1 cellular context compared by ENCODE assay signal in the genomic region with DNA sequence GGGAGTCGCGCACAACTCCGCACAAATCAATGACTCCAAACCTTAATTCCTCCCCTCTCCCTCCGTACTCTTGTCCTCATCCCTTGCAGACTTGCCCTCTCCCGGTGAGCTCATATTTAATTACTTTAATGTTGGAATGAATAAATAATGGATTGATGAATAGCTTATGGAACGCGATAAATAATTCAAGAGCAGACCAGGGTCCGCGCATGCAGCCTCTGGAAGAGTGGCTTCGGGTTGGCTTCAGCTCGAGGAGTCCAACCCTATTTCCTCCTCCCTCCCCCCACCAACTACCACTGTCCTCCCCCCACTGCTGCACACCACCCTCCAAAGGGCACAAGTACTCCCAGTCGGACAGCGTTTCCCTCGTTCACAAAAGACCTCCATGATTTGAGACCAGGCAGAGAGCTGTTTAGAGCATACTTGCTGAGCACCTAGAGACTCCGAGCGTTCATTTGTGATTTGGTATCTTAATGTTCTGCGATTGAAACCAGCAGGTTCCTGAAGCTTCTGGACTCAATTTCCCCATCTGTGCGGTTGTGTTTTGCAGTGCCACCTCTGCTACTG.
TF ChIP-seq lines count a peak whose summit lies in the region.

No MANE protein-coding gene starts in this region.

TF ChIP-seq in WTC11, 78 proteins besides CTCF, POLR2A, EP300 and RAD21 (continued from another document):
- TF ChIP-seq, protein P1, sequence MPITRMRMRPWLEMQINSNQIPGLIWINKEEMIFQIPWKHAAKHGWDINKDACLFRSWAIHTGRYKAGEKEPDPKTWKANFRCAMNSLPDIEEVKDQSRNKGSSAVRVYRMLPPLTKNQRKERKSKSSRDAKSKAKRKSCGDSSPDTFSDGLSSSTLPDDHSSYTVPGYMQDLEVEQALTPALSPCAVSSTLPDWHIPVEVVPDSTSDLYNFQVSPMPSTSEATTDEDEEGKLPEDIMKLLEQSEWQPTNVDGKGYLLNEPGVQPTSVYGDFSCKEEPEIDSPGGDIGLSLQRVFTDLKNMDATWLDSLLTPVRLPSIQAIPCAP (CRISPR knock-in tag; IDR thresholded peaks at IDR 0.05): no peak
- no peak for TF ChIP-seq ZNF425 (CRISPR knock-in tag; conservative IDR thresholded peaks at IDR 0.05)
- no peak for TF ChIP-seq ZBTB21 (CRISPR knock-in tag; IDR thresholded peaks at IDR 0.05; ENCODE audit: borderline replicate concordance)
- TF ChIP-seq EMX1 (CRISPR knock-in tag; IDR thresholded peaks at IDR 0.05): no peak
- no peak for TF ChIP-seq PREB (CRISPR knock-in tag; IDR thresholded peaks at IDR 0.05; ENCODE audit: borderline replicate concordance)
